In genomic region chr18:70290482-70291294, GRCh38 we compare ENCODE assay signal across 9 cellular contexts. TPM values are rescaled to one million over a fixed set of nuclear protein-coding genes. Genes with fewer than 3 reads are reported as not detected.
DNase-seq lines count a peak whose midpoint lies in the region; ATAC-seq lines count a peak whose summit lies in the region.
"Had no signal": no experiment of that assay in that cellular context is flagged by ENCODE, and none has a peak within 500 bp of the region (broad histone marks: within the 10 kb centered on the region; RNA-seq: fewer than 3 reads in every experiment).

No MANE protein-coding gene starts in this region.

- H3K27ac ChIP-seq in right cardiac atrium (ENCODE audit: low read length) = peak overlapping the region; percentile 63
- peak overlapping the region in 12 of 21 experiments; percentile 70 to 93 (median 89) for H3K27ac ChIP-seq in skin epidermis

- H3K4me3 Mint-ChIP-seq in activated CD4-positive, alpha-beta memory T cell treated with anti-CD3 and anti-CD28 coated beads for 36 hours = peak overlapping the region; percentile 16

- DNase-seq in NCI-H82 (lab: John Stamatoyannopoulos, UW) (peak; percentile 31), NCI-H82 treated with DMSO at 0.1 percent for 48 hours (lab: John Stamatoyannopoulos, UW; ENCODE audit: unreplicated experiment) (no peak), right cardiac atrium (no peak), NCI-H2029 treated with DMSO at 0.1 percent for 48 hours (lab: John Stamatoyannopoulos, UW) (no peak)
- DNase-seq in activated CD4-positive, alpha-beta memory T cell treated with anti-CD3 and anti-CD28 coated beads for 36 hours = no peak
- DNase-seq: stimulated activated CD4-positive, alpha-beta T cell treated with anti-CD3 and anti-CD28 coated beads, Interleukin-4, amount 100 ng/mL, for 24 hours had no signal

- no peak overlapping the region for H3K27ac Mint-ChIP-seq in activated CD4-positive, alpha-beta memory T cell treated with anti-CD3 and anti-CD28 coated beads for 36 hours

- CTCF ChIA-PET in activated CD4-positive, alpha-beta memory T cell treated with anti-CD3 and anti-CD28 coated beads for 36 hours (lab: Charles Lee) = interaction anchor here (0.7 kb wide), 1 partner anchor 140 kb away, joined by 3 read pairs; no protein-coding TSS in a partner anchor

- intact Hi-C loops in activated CD4-positive, alpha-beta memory T cell treated with anti-CD3 and anti-CD28 coated beads for 36 hours (cut with micrococcal nuclease) = no loop called here
- intact Hi-C loops in right cardiac atrium (cut with DNase I) = loop anchor here in 3 of 4 donors (10.0 kb wide), 2 partner anchors 86 to 134 kb away; partner anchors contain the start of gene RTTN (in 3 of the 3)

- H3K27me3 Mint-ChIP-seq in activated CD4-positive, alpha-beta memory T cell treated with anti-CD3 and anti-CD28 coated beads for 36 hours = peaks cover 39% of the 10 kb centered on the region

- H3K4me1 ChIP-seq in right cardiac atrium (ENCODE audit: control insufficient read depth, insufficient read depth, low read length) = peaks cover 10% of the 10 kb centered on the region

- no peaks in the 10 kb centered on the region for H3K9me3 ChIP-seq in right cardiac atrium (ENCODE audit: control insufficient read depth, low read length)

- H3K4me3 ChIP-seq in right cardiac atrium (ENCODE audit: low read length) (peak overlapping the region; percentile 99), skin epidermis (peak overlapping the region; percentile 8 to 72 (median 56))

- H3K4me1 Mint-ChIP-seq in activated CD4-positive, alpha-beta memory T cell treated with anti-CD3 and anti-CD28 coated beads for 36 hours (ENCODE audit: low read depth) = peaks cover 13% of the 10 kb centered on the region

- H3K36me3 Mint-ChIP-seq in activated CD4-positive, alpha-beta memory T cell treated with anti-CD3 and anti-CD28 coated beads for 36 hours = peaks cover 2% of the 10 kb centered on the region

- H3K9me3 Mint-ChIP-seq in activated CD4-positive, alpha-beta memory T cell treated with anti-CD3 and anti-CD28 coated beads for 36 hours = no peaks in the 10 kb centered on the region

- POLR2A ChIA-PET in activated CD4-positive, alpha-beta memory T cell treated with anti-CD3 and anti-CD28 coated beads for 36 hours (lab: Charles Lee) = no interaction called here

- H3K27me3 ChIP-seq in right cardiac atrium (ENCODE audit: control insufficient read depth, insufficient read depth) = no peaks in the 10 kb centered on the region

- 50% methylated on average over 11 of the region's 11 CpGs for WGBS in right cardiac atrium

- ATAC-seq in right cardiac atrium (no peak), HG03139 (IDR thresholded peaks at IDR 0.05; ENCODE audit: unreplicated experiment) (no peak), GM19395 (IDR thresholded peaks at IDR 0.05; ENCODE audit: unreplicated experiment) (no peak)

RNA-seq across cellular contexts. Expression of gene SOCS6, which starts 1.8 kb away (rescaled TPM):
- total RNA-seq in activated CD4-positive, alpha-beta memory T cell treated with anti-CD3 and anti-CD28 coated beads for 36 hours = 1 to 10 TPM in 1 of 2 experiments, under 1 TPM in 1; 0.75 to 1.3 TPM
- total RNA-seq in right cardiac atrium = 10 to 100 TPM; 18.6 to 22.8 (median 18.9) TPM
- 7.8 TPM for polyA plus RNA-seq in right cardiac atrium

Comparison
In these comparisons a context has a peak if more than half of its experiments do, and no peak if none do; other contexts are left out.
1. RNA of gene SOCS6, which starts 1.8 kb away (total RNA-seq): 18.6 to 22.8 TPM in right cardiac atrium; 0.75 to 1.3 TPM in activated CD4-positive, alpha-beta memory T cell treated with anti-CD3 and anti-CD28 coated beads for 36 hours; every median in the first group is over 4 times any median in the second.